In genomic region chr18:75071866-75072671, GRCh38 we compare ENCODE assay signal across 10 cellular contexts.
DNase-seq lines count a peak whose midpoint lies in the region; ATAC-seq and TF ChIP-seq lines count a peak whose summit lies in the region.
"Had no signal": no experiment of that assay in that cellular context is flagged by ENCODE, and none has a peak within 500 bp of the region (broad histone marks: within the 10 kb centered on the region; RNA-seq: fewer than 3 reads in every experiment).

No MANE protein-coding gene starts in this region.

- H3K27ac Mint-ChIP-seq in CD14-positive monocyte = peak overlapping the region; percentile 87 to 99 (median 98)
- peak overlapping the region; percentile 97 for H3K27ac Mint-ChIP-seq in CD8-positive, alpha-beta T cell
- H3K27ac Mint-ChIP-seq in activated CD8-positive, alpha-beta T cell treated with anti-CD3 and anti-CD28 coated beads for 36 hours = peak overlapping the region; percentile 98
- H3K27ac Mint-ChIP-seq in naive thymus-derived CD8-positive, alpha-beta T cell = peak overlapping the region in 9 of 10 donors; percentile 92 to 100 (median 97)

- H3K9me3 Mint-ChIP-seq in CD14-positive monocyte = peaks cover 21 to 36% (median 28%) of the 10 kb centered on the region in 7 donors
- peaks cover 8% of the 10 kb centered on the region for H3K9me3 Mint-ChIP-seq in CD8-positive, alpha-beta T cell
- H3K9me3 Mint-ChIP-seq in activated CD8-positive, alpha-beta T cell treated with anti-CD3 and anti-CD28 coated beads for 36 hours = peaks cover 20% of the 10 kb centered on the region
- H3K9me3 Mint-ChIP-seq in naive thymus-derived CD8-positive, alpha-beta T cell = peaks cover 3 to 35% (median 22%) of the 10 kb centered on the region in 9 donors

- H3K4me1 ChIP-seq in CD8-positive, alpha-beta T cell (ENCODE audit: insufficient read depth, low read length) = peaks cover 28% of the 10 kb centered on the region
- H3K4me1 ChIP-seq: Caco-2, gastroesophageal sphincter had no signal

- ATAC-seq in CD8-positive, alpha-beta T cell = no peak
- ATAC-seq in activated CD8-positive, alpha-beta T cell treated with anti-CD3 and anti-CD28 coated beads for 36 hours = no peak
- ATAC-seq in naive thymus-derived CD8-positive, alpha-beta T cell = no peak
- ATAC-seq in GM21825 (IDR thresholded peaks at IDR 0.05; ENCODE audit: unreplicated experiment) = no peak

- H3K36me3 Mint-ChIP-seq in CD14-positive monocyte = peaks cover 14 to 17% of the 10 kb centered on the region in 2 donors
- peaks cover 18% of the 10 kb centered on the region for H3K36me3 Mint-ChIP-seq in CD8-positive, alpha-beta T cell
- peaks cover 11% of the 10 kb centered on the region for H3K36me3 Mint-ChIP-seq in activated CD8-positive, alpha-beta T cell treated with anti-CD3 and anti-CD28 coated beads for 36 hours (ENCODE audit: low read depth)
- H3K36me3 Mint-ChIP-seq in naive thymus-derived CD8-positive, alpha-beta T cell = peaks cover 6 to 23% (median 18%) of the 10 kb centered on the region in 3 donors

- H3K27me3 ChIP-seq in CD8-positive, alpha-beta T cell (ENCODE audit: insufficient read depth, low read length) = no peaks in the 10 kb centered on the region
- H3K27me3 ChIP-seq: cardiac muscle cell, gastroesophageal sphincter had no signal

- H3K27me3 Mint-ChIP-seq in CD14-positive monocyte (ENCODE audit: low read depth in 3 of 3) = peaks cover 0 to 7% (median 3%) of the 10 kb centered on the region in 3 donors
- H3K27me3 Mint-ChIP-seq in CD8-positive, alpha-beta T cell (ENCODE audit: low read depth) = no peaks in the 10 kb centered on the region
- H3K27me3 Mint-ChIP-seq in activated CD8-positive, alpha-beta T cell treated with anti-CD3 and anti-CD28 coated beads for 36 hours = no peaks in the 10 kb centered on the region
- H3K27me3 Mint-ChIP-seq in naive thymus-derived CD8-positive, alpha-beta T cell = no peaks in the 10 kb centered on the region

- peaks cover 1% of the 10 kb centered on the region for H3K9me3 ChIP-seq in CD8-positive, alpha-beta T cell (ENCODE audit: low read length)
- H3K9me3 ChIP-seq: Caco-2 had no signal

- peak overlapping the region; percentile 50 for H3K27ac ChIP-seq in CD8-positive, alpha-beta T cell (ENCODE audit: low read depth, low read length)
- H3K27ac ChIP-seq: cardiac muscle cell had no signal

- H3K4me3 ChIP-seq in CD8-positive, alpha-beta T cell (ENCODE audit: low read depth, low read length) = peak overlapping the region; percentile 9
- H3K4me3 ChIP-seq: cardiac muscle cell, gastroesophageal sphincter had no signal

- POLR2A ChIA-PET in CD8-positive, alpha-beta T cell (lab: Charles Lee) = interaction anchor here (0.9 to 2.5 kb wide), 4 partner anchors 61 to 440 kb away, joined by 3 to 14 read pairs (median 6); partner anchors contain the start of gene TSHZ1
- POLR2A ChIA-PET in activated CD8-positive, alpha-beta T cell treated with anti-CD3 and anti-CD28 coated beads for 36 hours (lab: Charles Lee) = interaction anchor here (1.1 kb wide), 1 partner anchor 474 kb away, joined by 3 read pairs; no protein-coding TSS in a partner anchor
- POLR2A ChIA-PET in naive thymus-derived CD8-positive, alpha-beta T cell (lab: Charles Lee) = interaction anchor here (0.8 to 2.5 kb wide), 7 partner anchors 22 to 474 kb away, joined by 3 to 30 read pairs (median 4); partner anchors contain the start of genes PTGR3, TSHZ1 and ZNF407

- H3K4me1 Mint-ChIP-seq in CD14-positive monocyte = peaks cover 40% of the 10 kb centered on the region
- peaks cover 39% of the 10 kb centered on the region for H3K4me1 Mint-ChIP-seq in CD8-positive, alpha-beta T cell (ENCODE audit: low read depth)
- H3K4me1 Mint-ChIP-seq in activated CD8-positive, alpha-beta T cell treated with anti-CD3 and anti-CD28 coated beads for 36 hours (ENCODE audit: low read depth) = peaks cover 28% of the 10 kb centered on the region
- H3K4me1 Mint-ChIP-seq in naive thymus-derived CD8-positive, alpha-beta T cell = peaks cover 25 to 47% (median 40%) of the 10 kb centered on the region in 4 donors

- no peak for DNase-seq in CD14-positive monocyte (ENCODE audit: low spot score)
- DNase-seq in CD8-positive, alpha-beta T cell = no peak
- no peak for DNase-seq in activated CD8-positive, alpha-beta T cell treated with anti-CD3 and anti-CD28 coated beads for 36 hours
- peak in 1 of 10 donors; percentile 9 for DNase-seq in naive thymus-derived CD8-positive, alpha-beta T cell
- no peak for DNase-seq in posterior vena cava (ENCODE audit: low spot score)
- DNase-seq in cortex of kidney (lab: John Stamatoyannopoulos, UW) = no peak
- DNase-seq: Caco-2 had no signal

- H3K4me3 Mint-ChIP-seq in CD14-positive monocyte = peak overlapping the region in 1 of 2 donors; percentile 44
- H3K4me3 Mint-ChIP-seq in CD8-positive, alpha-beta T cell = peak overlapping the region; percentile 80
- peak overlapping the region; percentile 71 for H3K4me3 Mint-ChIP-seq in activated CD8-positive, alpha-beta T cell treated with anti-CD3 and anti-CD28 coated beads for 36 hours
- peak overlapping the region in 9 of 10 donors; percentile 76 to 93 (median 90) for H3K4me3 Mint-ChIP-seq in naive thymus-derived CD8-positive, alpha-beta T cell

- no peak for TF ChIP-seq CTCF in CD14-positive monocyte (IDR thresholded peaks at IDR 0.05)
- no peak for TF ChIP-seq CTCF in CD8-positive, alpha-beta T cell (IDR thresholded peaks at IDR 0.05)
- no peak for TF ChIP-seq CTCF in activated CD8-positive, alpha-beta T cell treated with anti-CD3 and anti-CD28 coated beads for 36 hours (IDR thresholded peaks at IDR 0.05)

- intact Hi-C loops in CD14-positive monocyte (cut with micrococcal nuclease) (loop anchor here (2.0 to 10.0 kb wide), 3 partner anchors 77 to 133 kb away; partner anchors contain the start of gene PTGR3 (in 1 of the 2)), posterior vena cava (cut with DNase I) (no loop called here)
- intact Hi-C loops in CD8-positive, alpha-beta T cell (cut with DNase I, micrococcal nuclease) = loop anchor here (1.0 to 5.0 kb wide), 7 partner anchors 15 to 475 kb away; partner anchors contain the start of genes PTGR3 (in 1 of the 2), TSHZ1 (in 1 of the 2) and ZNF407 (in 1 of the 2)
- intact Hi-C loops in activated CD8-positive, alpha-beta T cell treated with anti-CD3 and anti-CD28 coated beads for 36 hours (cut with micrococcal nuclease) = loop anchor here (10.0 kb wide), 1 partner anchor 77 kb away; no protein-coding TSS in a partner anchor

- CTCF ChIA-PET in CD8-positive, alpha-beta T cell (lab: Charles Lee) = no interaction called here
- CTCF ChIA-PET in activated CD8-positive, alpha-beta T cell treated with anti-CD3 and anti-CD28 coated beads for 36 hours (lab: Charles Lee) = no interaction called here

- no peaks in the 10 kb centered on the region for H3K36me3 ChIP-seq in CD8-positive, alpha-beta T cell (ENCODE audit: insufficient read depth, low read length)
- H3K36me3 ChIP-seq: cardiac muscle cell, gastroesophageal sphincter had no signal

Comparison
In these comparisons a context has a peak if more than half of its experiments do, and no peak if none do; other contexts are left out.
1. intact Hi-C loops: an anchor here in CD14-positive monocyte (2.0 to 10.0 kb wide), CD8-positive, alpha-beta T cell (1.0 to 5.0 kb wide) and activated CD8-positive, alpha-beta T cell treated with anti-CD3 and anti-CD28 coated beads for 36 hours (10.0 kb wide); none called in posterior vena cava.